8 cellular contexts compared by ENCODE assay signal in the genomic region with DNA sequence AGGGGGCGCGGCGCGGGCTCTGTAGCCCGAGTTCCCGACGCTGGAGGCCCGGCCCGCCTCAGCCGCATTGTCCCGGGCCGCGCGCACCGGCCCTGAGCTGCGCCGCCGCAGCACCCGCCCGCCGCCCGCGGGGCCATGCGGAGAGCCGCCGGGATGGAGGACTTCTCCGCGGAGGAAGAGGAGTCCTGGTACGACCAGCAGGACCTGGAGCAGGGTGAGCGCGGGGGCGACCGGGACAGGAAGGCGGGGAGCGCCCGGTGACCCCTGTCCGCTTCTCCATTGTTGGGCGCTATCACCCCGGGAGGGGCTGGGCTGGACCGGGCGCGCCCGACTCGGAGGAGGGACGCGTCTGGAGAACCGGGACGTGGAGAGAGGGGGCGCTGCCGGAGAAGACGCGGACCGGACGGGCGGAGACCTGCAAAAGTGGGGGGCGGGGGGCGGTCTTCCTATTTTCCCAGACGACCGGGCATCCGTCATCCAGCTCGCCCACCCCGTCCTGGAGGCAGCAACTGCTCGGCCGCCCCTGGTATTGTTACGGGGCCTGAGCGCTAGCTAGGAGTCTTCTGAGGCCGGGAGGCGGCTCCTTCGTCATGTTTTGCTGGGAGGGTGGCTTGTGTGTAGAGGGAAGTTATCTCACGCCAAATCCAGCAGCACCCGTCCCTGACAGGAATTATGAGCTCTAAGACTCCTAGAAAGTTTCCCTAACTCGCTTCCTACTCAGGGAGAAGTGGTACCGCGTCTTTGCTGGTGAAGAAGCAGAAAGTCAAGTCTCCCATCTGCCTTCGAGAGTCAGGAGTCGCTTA. TPM values are rescaled to one million over a fixed set of nuclear protein-coding genes. Genes with fewer than 3 reads are reported as not detected.
A peak's percentile ranks its signal among the peaks of the same experiment; 100 is the strongest.
DNase-seq lines count a peak whose midpoint lies in the region; ATAC-seq and TF ChIP-seq lines count a peak whose summit lies in the region.

No MANE protein-coding gene starts in this region.

- ATAC-seq in HG02678 (IDR thresholded peaks at IDR 0.05; ENCODE audit: unreplicated experiment) (peak; percentile 36), HG03520 (IDR thresholded peaks at IDR 0.05; ENCODE audit: unreplicated experiment) (no peak)

- H3K9me3 ChIP-seq in adrenal gland (replicated peaks in 1 of 3): no peaks in the 10 kb centered on the region

- DNase-seq in SIG-M5 treated with dmso at 0.1 percent for 504 hours (lab: John Stamatoyannopoulos, UW; ENCODE audit: unreplicated experiment): peak; percentile 48
- no peak for DNase-seq in SIG-M5 (lab: John Stamatoyannopoulos, UW)
- DNase-seq in NCI-H510A (lab: John Stamatoyannopoulos, UW): peak; percentile 20
- DNase-seq in adrenal gland: peak; percentile 62 to 88 (median 80)
- peak; percentile 91 for DNase-seq in cardiac septum (ENCODE audit: low spot score)
- peak in 54 of 56 donors; percentile 15 to 84 (median 58) for DNase-seq in nucleus accumbens (lab: John Stamatoyannopoulos, UW)

- H3K27me3 ChIP-seq in adrenal gland: no peaks in the 10 kb centered on the region

- peak in 4 of 6 experiments; percentile 18 to 41 (median 28) for TF ChIP-seq CTCF in adrenal gland (IDR thresholded peaks at IDR 0.05)

- WGBS in adrenal gland, 4 donors: 0 to 6% (median 3%) methylated on average over 11 to 76 of the region's 76 CpGs

- H3K4me1 ChIP-seq in adrenal gland (replicated peaks in 1 of 2): peaks cover 26 to 27% of the 10 kb centered on the region in 2 donors

- no peaks in the 10 kb centered on the region for H3K36me3 ChIP-seq in adrenal gland (replicated peaks in 1 of 2)

- peak overlapping the region; percentile 48 to 93 (median 84) for H3K27ac ChIP-seq in adrenal gland

- intact Hi-C loops in adrenal gland (cut with DNase I) (no loop called here), cardiac septum (cut with DNase I) (loop anchor here (2.0 kb wide), 1 partner anchor 47 kb away; no protein-coding TSS in a partner anchor)

- no peak for TF ChIP-seq POLR2A in adrenal gland (IDR thresholded peaks at IDR 0.05)

- peak overlapping the region; percentile 15 to 96 (median 50) for H3K4me3 ChIP-seq in adrenal gland

RNA-seq across cellular contexts. Expression of a gene that starts 0.7 kb away (rescaled TPM):
- total RNA-seq in adrenal gland (10 to 100 TPM in 6 of 8 donors, 1 to 10 TPM in 2; 7.7 to 17.9 (median 12.3) TPM), cardiac septum (20.1 TPM)
- 1 to 10 TPM; 3.7 to 5.6 (median 4.1) TPM for polyA plus RNA-seq in adrenal gland

RNA-seq across cellular contexts. Expression of a gene that starts 15.6 kb away (rescaled TPM):
- total RNA-seq in adrenal gland (10 to 100 TPM in 3 of 8 donors, 1 to 10 TPM in 5; 2.8 to 15.1 (median 8.3) TPM), cardiac septum (9.0 TPM)
- 10 to 100 TPM in 2 of 3 donors, 1 to 10 TPM in 1; 5.4 to 42.6 (median 19.2) TPM for polyA plus RNA-seq in adrenal gland

RNA-seq across cellular contexts. Expression of a gene that starts 24.4 kb away (rescaled TPM):
- total RNA-seq in adrenal gland (100 to 1,000 TPM in 1 of 8 donors, 10 to 100 TPM in 7; 38.7 to 120 (median 52.3) TPM), cardiac septum (39.3 TPM)
- polyA plus RNA-seq in adrenal gland: 10 to 100 TPM; 46.7 to 88.8 (median 57.6) TPM

RNA-seq across cellular contexts. Expression of a gene that starts 52.4 kb away (rescaled TPM):
- total RNA-seq in adrenal gland: not detected
- not detected for polyA plus RNA-seq in adrenal gland
- not detected for total RNA-seq in cardiac septum

RNA-seq across cellular contexts. Expression of a gene that starts 58.7 kb away (rescaled TPM):
- total RNA-seq in adrenal gland (100 to 1,000 TPM; 215 to 452 (median 276) TPM), cardiac septum (616 TPM)
- polyA plus RNA-seq in adrenal gland: 100 to 1,000 TPM; 393 to 826 (median 646) TPM
